In the genomic region with DNA sequence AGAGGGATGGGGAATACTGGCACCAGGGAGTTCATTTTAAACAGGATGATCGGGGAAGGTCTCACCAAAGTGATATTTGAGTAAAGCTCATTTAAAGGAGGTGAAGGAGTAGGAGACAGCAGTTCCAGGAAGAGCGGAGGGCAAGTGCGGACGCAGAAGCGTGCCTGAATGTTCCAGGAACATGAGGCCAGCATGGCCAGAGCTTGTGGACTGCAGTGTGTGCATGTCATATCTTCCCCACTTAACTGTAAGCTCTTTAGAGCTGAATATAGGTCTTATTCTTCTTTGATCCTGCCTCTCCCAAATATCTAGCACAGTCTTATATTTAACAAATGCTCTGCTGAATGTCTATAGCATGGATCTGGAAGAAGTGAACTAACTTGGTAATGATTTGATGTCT, we compare ENCODE assay signal across 28 cellular contexts.
"Had no signal": no experiment of that assay in that cellular context is flagged by ENCODE, and none has a peak within 500 bp of the region (broad histone marks: within the 10 kb centered on the region; RNA-seq: fewer than 3 reads in every experiment).

No MANE protein-coding gene starts in this region.

- DNase-seq: activated CD4-positive, alpha-beta memory T cell treated with anti-CD3 and anti-CD28 coated beads for 36 hours; activated CD4-positive, alpha-beta T cell treated with anti-CD3 and anti-CD28 coated beads for 36 hours; activated CD4-positive, alpha-beta T cell treated with anti-CD3 and anti-CD28 coated beads, Interleukin-2, amount 10 ng/mL, durations not matched to agents 24 days and 14 days; activated CD4-positive, CD25-positive, alpha-beta regulatory T cell; activated CD4-positive, CD25-positive, alpha-beta regulatory T cell treated with anti-CD3 and anti-CD28 coated beads, Interleukin-2, amount 50 U/mL, for 72 hours; activated CD8-positive, alpha-beta memory T cell treated with anti-CD3 and anti-CD28 coated beads, Interleukin-2, amount 10 ng/mL, durations not matched to agents 7 days and 5 days; activated CD8-positive, alpha-beta memory T cell treated with anti-CD3 and anti-CD28 coated beads, Interleukin-2, amount 50 U/mL, for 4 hours; activated CD8-positive, alpha-beta T cell treated with anti-CD3 and anti-CD28 coated beads, Interleukin-2, amount 10 ng/mL, durations not matched to agents 7 days and 5 days; activated gamma-delta T cell; activated naive CD4-positive, alpha-beta T cell; activated naive CD4-positive, alpha-beta T cell treated with anti-CD3 and anti-CD28 coated beads, Interleukin-2, amount 10 ng/mL, durations not matched to agents 7 days and 5 days; activated naive CD8-positive, alpha-beta T cell treated with anti-CD3 and anti-CD28 coated beads, Interleukin-2, amount 10 ng/mL, durations not matched to agents 7 days and 5 days; activated T-cell treated with anti-CD3 and anti-CD28 coated beads, Interleukin-2, amount 50 U/mL, for 1 hour; activated T-cell treated with anti-CD3 and anti-CD28 coated beads, Interleukin-2, amount 50 U/mL, for 48 hours; brain microvascular endothelial cell; cortex of kidney; dermis blood vessel endothelial cell; effector CD4-positive, alpha-beta T cell; effector memory CD8-positive, alpha-beta T cell; esophagus squamous epithelium; foreskin melanocyte; T-helper 2 cell had no signal

- H3K27ac ChIP-seq: ascending aorta, brain microvascular endothelial cell, epithelial cell of prostate, esophagus squamous epithelium, gastroesophageal sphincter had no signal

- H3K36me3 ChIP-seq: ascending aorta, brain microvascular endothelial cell, esophagus squamous epithelium had no signal

- H3K9me3 ChIP-seq: ascending aorta, esophagus squamous epithelium, gastroesophageal sphincter had no signal

- FAIRE-seq: bronchial epithelial cell, colon had no signal

- H3K27me3 ChIP-seq: ascending aorta, brain microvascular endothelial cell, esophagus squamous epithelium, gastroesophageal sphincter had no signal

- ATAC-seq: activated CD4-positive, alpha-beta T cell treated with anti-CD3 and anti-CD28 coated beads for 36 hours; activated CD8-positive, alpha-beta memory T cell treated with anti-CD3 and anti-CD28 coated beads, Interleukin-2, amount 10 ng/mL, durations not matched to agents 7 days and 5 days; activated CD8-positive, alpha-beta T cell treated with anti-CD3 and anti-CD28 coated beads, Interleukin-2, amount 10 ng/mL, durations not matched to agents 7 days and 5 days; activated naive CD4-positive, alpha-beta T cell treated with anti-CD3 and anti-CD28 coated beads, Interleukin-2, amount 50 U/mL, for 72 hours; effector memory CD8-positive, alpha-beta T cell; gastroesophageal sphincter had no signal

- H3K4me3 ChIP-seq: ascending aorta, esophagus squamous epithelium, gastroesophageal sphincter had no signal

- H3K4me1 ChIP-seq: ascending aorta, esophagus squamous epithelium, gastroesophageal sphincter had no signal
